In the genomic region with DNA sequence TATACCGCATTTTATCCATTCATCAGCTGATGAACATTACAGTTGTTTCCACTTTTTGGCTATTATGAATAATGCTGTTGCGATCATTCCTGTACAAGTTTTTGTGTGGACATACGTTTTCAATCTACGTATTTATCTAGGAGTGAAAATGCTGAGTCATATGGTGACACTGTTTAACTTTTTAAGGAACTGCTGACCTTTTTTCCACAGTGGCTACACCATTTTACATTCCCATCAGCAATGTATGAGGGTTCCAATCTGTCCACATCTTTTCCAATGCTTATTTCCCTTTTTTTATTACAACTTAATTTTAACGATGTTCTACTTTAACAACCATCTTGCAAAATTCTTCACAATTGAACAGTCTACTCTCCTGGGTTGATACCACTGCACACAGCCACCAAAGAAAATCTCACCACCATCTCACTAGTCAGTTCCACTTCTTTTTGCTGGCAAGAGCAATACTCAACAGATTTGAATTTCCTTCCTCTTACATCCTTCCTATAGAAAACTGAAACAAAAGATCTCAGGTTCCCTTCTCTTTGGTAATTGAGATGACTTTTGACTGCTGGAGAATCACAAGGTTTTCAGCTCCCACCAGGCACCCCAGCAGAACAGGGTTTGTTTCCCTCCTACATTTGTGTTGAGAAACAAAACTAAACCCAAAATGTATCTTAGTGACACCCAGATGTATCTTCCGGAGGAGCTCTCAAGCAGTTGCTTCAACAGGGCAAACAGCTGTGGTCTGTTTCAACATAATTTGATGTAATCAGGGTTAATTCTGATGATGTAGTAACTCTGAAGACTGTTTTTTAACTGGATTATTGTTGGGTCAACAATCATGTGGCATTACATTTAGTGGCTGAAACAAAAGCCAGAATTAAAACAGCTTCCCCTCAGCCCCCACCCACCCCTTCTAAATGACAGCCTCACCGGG, we compare ENCODE assay signal across 9 cellular contexts. TPM values are rescaled to one million over a fixed set of nuclear protein-coding genes. Genes with fewer than 3 reads are reported as not detected.
A peak's percentile ranks its signal among the peaks of the same experiment; 100 is the strongest.
DNase-seq lines count a peak whose midpoint lies in the region; ATAC-seq and TF ChIP-seq lines count a peak whose summit lies in the region.
"Had no signal": no experiment of that assay in that cellular context is flagged by ENCODE, and none has a peak within 500 bp of the region (broad histone marks: within the 10 kb centered on the region; RNA-seq: fewer than 3 reads in every experiment).

No MANE protein-coding gene starts in this region.

- in situ Hi-C loops in mammary epithelial cell (cut with MboI; ENCODE audit: low sequenced_read_pairs in 2 of 2), result no loop called here

- POLR2A ChIA-PET in A673 (lab: Charles Lee; ENCODE audit: low non-redundant PET), result no interaction called here

- H3K27ac ChIP-seq in A673 (ENCODE audit: low read depth, low read length, poor library complexity, severe bottlenecking) (peak overlapping the region; percentile 72), fibroblast of lung (ENCODE audit: insufficient read depth, low read length) (no peak overlapping the region), mammary epithelial cell (ENCODE audit: insufficient read depth, low read depth, low read length) (no peak overlapping the region), caudate nucleus (ENCODE audit: low read depth, low read length) (no peak overlapping the region)
- H3K27ac ChIP-seq: SJSA1 had no signal

- H3K4me3 ChIP-seq in A673 (ENCODE audit: low read depth, low read length, poor library complexity, severe bottlenecking), result no peak overlapping the region
- H3K4me3 ChIP-seq in fibroblast of lung (replicated peaks in 1 of 4; ENCODE audit: control extremely low read depth in 1 of 4, insufficient read depth in 1 of 4, low read depth in 3 of 4, low read length in 4 of 4), result no peak overlapping the region
- H3K4me3 ChIP-seq in mammary epithelial cell (replicated peaks in 1 of 3; ENCODE audit: insufficient read depth in 1 of 3, low read depth in 2 of 3, low read length in 3 of 3), result no peak overlapping the region
- H3K4me3 ChIP-seq: SJSA1 had no signal

- H3K36me3 ChIP-seq in A673 (ENCODE audit: insufficient read depth, low read length, poor library complexity, severe bottlenecking) (no peaks in the 10 kb centered on the region), fibroblast of lung (ENCODE audit: control insufficient read depth, insufficient read depth, low read length) (no peaks in the 10 kb centered on the region), mammary epithelial cell (ENCODE audit: insufficient read depth, low read length) (no peaks in the 10 kb centered on the region)
- H3K36me3 ChIP-seq: SJSA1 had no signal

- dilution Hi-C loops in mammary epithelial cell (cut with HindIII; ENCODE audit: low sequenced_read_pairs), result no loop called here

- CTCF ChIA-PET in A673 (lab: Charles Lee), result no interaction called here
- CTCF ChIA-PET in mammary epithelial cell (lab: Charles Lee; ENCODE audit: low non-redundant PET), result interaction anchor here (0.7 kb wide), 1 partner anchor 140 kb away, joined by 6 read pairs; no protein-coding TSS in a partner anchor

- 98% methylated on average over 7 of the region's 7 CpGs for WGBS in mammary epithelial cell (ENCODE audit: low coverage, missing lambda C conversion rate)

- H3K27me3 ChIP-seq in A673 (replicated peaks; ENCODE audit: insufficient read depth, low read depth, low read length, poor library complexity) (no peaks in the 10 kb centered on the region), fibroblast of lung (ENCODE audit: control insufficient read depth, insufficient read depth, low read length) (no peaks in the 10 kb centered on the region), mammary epithelial cell (ENCODE audit: insufficient read depth, low read length) (no peaks in the 10 kb centered on the region)
- H3K27me3 ChIP-seq: SJSA1 had no signal

- no peaks in the 10 kb centered on the region for H3K9me3 ChIP-seq in A673 (ENCODE audit: low read depth, low read length, poor library complexity, severe bottlenecking)
- no peaks in the 10 kb centered on the region for H3K9me3 ChIP-seq in fibroblast of lung (ENCODE audit: control insufficient read depth, insufficient read depth, low read depth, low read length)
- H3K9me3 ChIP-seq in mammary epithelial cell (replicated peaks; ENCODE audit: insufficient read depth, low read length), result no peaks in the 10 kb centered on the region
- H3K9me3 ChIP-seq: SJSA1 had no signal

- H3K4me2 ChIP-seq in fibroblast of lung (ENCODE audit: extremely low read depth, insufficient read depth, low read length) (no peak overlapping the region), mammary epithelial cell (ENCODE audit: insufficient read depth, low read depth, low read length) (no peak overlapping the region)

- intact Hi-C loops in A673 (cut with micrococcal nuclease; ENCODE audit: unreplicated experiment) (loop anchor here (5.0 kb wide), 1 partner anchor 287 kb away; a partner anchor contains a TSS), mammary epithelial cell (cut with micrococcal nuclease) (no loop called here)

- H3K9ac ChIP-seq in fibroblast of lung (ENCODE audit: insufficient read depth, low read length), result no peak overlapping the region
- H3K9ac ChIP-seq in mammary epithelial cell (ENCODE audit: insufficient read depth, low read length), result no peak overlapping the region

- H2AFZ ChIP-seq in fibroblast of lung (ENCODE audit: low read length), result no peak overlapping the region
- H2AFZ ChIP-seq in mammary epithelial cell (ENCODE audit: low read depth, low read length), result no peak overlapping the region

- H3K79me2 ChIP-seq in fibroblast of lung (ENCODE audit: control insufficient read depth, insufficient read depth, low read length), result no peaks in the 10 kb centered on the region
- H3K79me2 ChIP-seq in mammary epithelial cell (ENCODE audit: insufficient read depth, low read length), result no peaks in the 10 kb centered on the region

- BruUV-seq in A673 (replicated peaks; lab: Mats Ljungman, UMichigan) (no TSS peak), mammary epithelial cell (replicated peaks; lab: Mats Ljungman, UMichigan) (no TSS peak)

- TF ChIP-seq CTCF in A673 (conservative IDR thresholded peaks at IDR 0.05; ENCODE audit: low read depth, low read length), result no peak
- TF ChIP-seq CTCF in fibroblast of lung (conservative IDR thresholded peaks at IDR 0.05 in 1 of 2, IDR thresholded peaks at IDR 0.05 in 1 of 2; ENCODE audit: low read depth in 1 of 2, low read length in 2 of 2), result no peak
- no peak for TF ChIP-seq CTCF in mammary epithelial cell (conservative IDR thresholded peaks at IDR 0.05 in 1 of 2, IDR thresholded peaks at IDR 0.05 in 1 of 2; ENCODE audit: extremely low read depth in 1 of 2, insufficient read depth in 1 of 2, low read depth in 1 of 2, low read length in 2 of 2)

- no peaks in the 10 kb centered on the region for H4K20me1 ChIP-seq in fibroblast of lung (ENCODE audit: control insufficient read depth, extremely low read depth, insufficient read depth, low read length)
- H4K20me1 ChIP-seq in mammary epithelial cell (ENCODE audit: insufficient read depth, low read length), result no peaks in the 10 kb centered on the region

- peaks cover 48% of the 10 kb centered on the region for H3K4me1 ChIP-seq in A673 (ENCODE audit: insufficient read depth, low read length, poor library complexity, severe bottlenecking)
- peaks cover 2% of the 10 kb centered on the region for H3K4me1 ChIP-seq in fibroblast of lung (ENCODE audit: control insufficient read depth, extremely low read depth, insufficient read depth, low read length)
- peaks cover 16% of the 10 kb centered on the region for H3K4me1 ChIP-seq in mammary epithelial cell (ENCODE audit: insufficient read depth, low read length)

- peak; percentile 38 for ATAC-seq in GM21367 (IDR thresholded peaks at IDR 0.05; ENCODE audit: unreplicated experiment)

- DNase-seq in A673 (ENCODE audit: low spot score) (peak; percentile 68), MV-4-11 (lab: John Stamatoyannopoulos, UW) (peak; percentile 95), fibroblast of lung (ENCODE audit: low read depth in 2 of 2) (peak; percentile 40 to 91), mammary epithelial cell (no peak), NCI-H2029 (lab: John Stamatoyannopoulos, UW) (no peak), caudate nucleus (lab: John Stamatoyannopoulos, UW) (no peak), COR-L47 (lab: John Stamatoyannopoulos, UW) (no peak)

RNA-seq across cellular contexts. Expression of a gene that starts 7.0 kb away (rescaled TPM):
- 21.5 and 29.9 TPM in 2 replicates for total RNA-seq in A673 (2021)
- 12.8 and 14.0 TPM in 2 replicates for total RNA-seq in fibroblast of lung
- 6.4 and 7.1 TPM in 2 replicates for polyA plus RNA-seq in fibroblast of lung
- polyA plus RNA-seq in fibroblast of lung (2012), result 5.3 and 8.7 TPM in 2 replicates
- polyA minus RNA-seq in fibroblast of lung (ENCODE audit: low replicate concordance), result 14.8 and 18.8 TPM in 2 replicates
- total RNA-seq in mammary epithelial cell, result 1 to 10 TPM; 1.0 to 4.3 TPM
- polyA plus RNA-seq in mammary epithelial cell, result 0.40 TPM
- polyA minus RNA-seq in mammary epithelial cell, result 2.0 TPM

Comparison
In these comparisons a context has a peak if more than half of its experiments do, and no peak if none do; other contexts are left out.
1. DNase-seq: peak in A673 (single experiment), MV-4-11 (single experiment) and fibroblast of lung (2 of 2); none in mammary epithelial cell (single experiment), NCI-H2029 (single experiment), caudate nucleus (0 of 61) and COR-L47 (single experiment).